ENCODE assay signal across 8 cellular contexts in the genomic region with DNA sequence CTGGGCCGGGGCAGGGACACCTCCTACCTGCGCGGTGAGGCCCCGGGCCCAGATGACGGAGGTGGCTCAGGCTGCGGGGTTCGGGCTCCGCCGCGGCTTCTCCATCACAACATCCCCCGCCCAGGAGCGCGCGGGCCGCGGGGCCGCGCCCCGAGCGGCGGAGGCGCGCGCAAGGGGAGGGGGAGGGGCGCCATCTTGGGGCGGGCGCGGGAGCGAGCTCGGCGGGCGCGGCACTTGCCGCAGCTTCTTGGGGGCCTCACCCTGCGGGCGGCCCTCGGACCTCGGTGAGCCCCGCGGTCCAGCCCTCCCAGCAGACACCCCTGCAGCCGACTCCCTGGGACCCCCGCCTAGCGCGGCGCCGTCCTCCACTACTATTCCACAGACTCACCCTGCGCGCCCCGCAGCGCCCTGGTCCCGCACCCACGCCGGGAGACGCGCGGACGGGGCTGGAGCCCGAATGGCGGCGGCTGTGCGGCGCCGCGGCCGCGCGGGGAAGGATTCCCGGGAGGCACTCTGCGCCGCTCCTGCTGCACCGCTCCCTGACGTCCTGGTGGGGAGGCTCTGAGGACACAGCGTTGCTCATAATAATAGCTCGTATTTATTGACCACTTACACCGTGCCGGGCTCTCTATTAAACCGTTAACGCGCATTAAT. TPM values are rescaled to one million over a fixed set of nuclear protein-coding genes. Genes with fewer than 3 reads are reported as not detected.
DNase-seq lines count a peak whose midpoint lies in the region; ATAC-seq, FAIRE-seq and TF ChIP-seq lines count a peak whose summit lies in the region.

Gene APBB1 (minus strand): TSS at position 137 of the 654 bp plus-strand sequence. CDS start 7,747 bp downstream, outside the sequence.

- H3K9me3 Mint-ChIP-seq in natural killer cell: no peaks in the 10 kb centered on the region

- peaks cover 15 to 30% of the 10 kb centered on the region in 2 donors for H3K27me3 Mint-ChIP-seq in natural killer cell (ENCODE audit: low read depth in 2 of 2)

- no peaks in the 10 kb centered on the region for H3K36me3 Mint-ChIP-seq in natural killer cell

- H3K79me2 ChIP-seq in PC-9 (ENCODE audit: low read depth): no peaks in the 10 kb centered on the region

- peak within 1 kb of the TSS; percentile 55; the same call in 1 of the 2 replicates for H2AFZ ChIP-seq in PC-9

- H3K27ac Mint-ChIP-seq in natural killer cell: peak within 1 kb of the TSS in 1 of 2 donors; percentile 62

- H3F3A ChIP-seq in PC-9 (ENCODE audit: insufficient read depth, low read depth): no peaks in the 10 kb centered on the region

- BruUV-seq in PC-9 (replicated peaks; lab: Mats Ljungman, UMichigan): no TSS peak

- CTCF ChIA-PET in PC-9 (lab: Charles Lee): interaction anchor here (0.6 kb wide), 1 partner anchor 40 kb away, joined by 3 read pairs; no protein-coding TSS in a partner anchor

- intact Hi-C loops in PC-9 (cut with micrococcal nuclease; ENCODE audit: unreplicated experiment) (no loop called here), natural killer cell (cut with micrococcal nuclease) (loop anchor here (2.0 kb wide), 1 partner anchor 28 kb away; the partner anchor contains the start of gene SMPD1)

- DNase-seq in GM12892 (ENCODE audit: insufficient read length): peak; percentile 75
- no peak for DNase-seq in PC-9
- peak; percentile 70 for DNase-seq in activated effector memory CD4-positive, alpha-beta T cell treated with Interleukin-2 at 50 U/mL for 16 hours
- DNase-seq in fibroblast of peridontal ligament (ENCODE audit: extremely low read depth): peak; percentile 37
- DNase-seq in natural killer cell: peak; percentile 76
- peak; percentile 80 for DNase-seq in stimulated activated naive CD8-positive, alpha-beta T cell treated with anti-CD3 and anti-CD28 coated beads, Interleukin-15, Interleukin-2, amounts not matched to agents 100 U/mL and 50 U/mL, for 24 hours
- DNase-seq in GDM1 (lab: John Stamatoyannopoulos, UW): no peak

- H3K4me3 Mint-ChIP-seq in natural killer cell: no peak within 1 kb of the TSS

- H3K4me2 ChIP-seq in PC-9: peak within 1 kb of the TSS; percentile 58; the same call in 1 of the 2 replicates

- H3K4me3 ChIP-seq in PC-9: peak within 1 kb of the TSS; percentile 49; the same call in 1 of the 2 replicates

- H3K9me2 ChIP-seq in PC-9 (ENCODE audit: insufficient read depth): no peaks in the 10 kb centered on the region

- no peak for TF ChIP-seq POLR2A in GM12892 (IDR thresholded peaks at IDR 0.05; ENCODE audit: low read depth, low read length)

- H4K20me1 ChIP-seq in PC-9 (ENCODE audit: insufficient read depth): no peaks in the 10 kb centered on the region

- no peaks in the 10 kb centered on the region for H3K9me3 ChIP-seq in PC-9 (ENCODE audit: insufficient read depth, low read depth)

- no peaks in the 10 kb centered on the region for H3K36me3 ChIP-seq in PC-9 (ENCODE audit: low read depth)

- TF ChIP-seq CTCF in PC-9 (conservative IDR thresholded peaks at IDR 0.05): no peak
- TF ChIP-seq CTCF in natural killer cell (IDR thresholded peaks at IDR 0.05): no peak

- ATAC-seq in HG02970 (IDR thresholded peaks at IDR 0.05; ENCODE audit: low FRiP score, unreplicated experiment): peak; percentile 48
- ATAC-seq in natural killer cell: peak; percentile 84 to 89 (median 84)
- peak; percentile 45 for ATAC-seq in stimulated activated naive CD8-positive, alpha-beta T cell treated with anti-CD3 and anti-CD28 coated beads, Interleukin-15, Interleukin-2, amounts not matched to agents 100 U/mL and 50 U/mL, for 24 hours

- FAIRE-seq in GM12892 (lab: Jason Lieb, UNC): peak; percentile 94

- peaks cover 21% of the 10 kb centered on the region; the same call in 1 of the 2 replicates for H3K27me3 ChIP-seq in PC-9 (ENCODE audit: insufficient read depth, low read depth)

- POLR2A ChIA-PET in PC-9 (lab: Charles Lee; ENCODE audit: unreplicated experiment): interaction anchor here (0.5 kb wide), 1 partner anchor 40 kb away, joined by 4 read pairs; no protein-coding TSS in a partner anchor

- H3K27ac ChIP-seq in PC-9: no peak within 1 kb of the TSS

- H3K4me1 Mint-ChIP-seq in natural killer cell: peaks cover 5% of the 10 kb centered on the region in 2 donors

- H3K4me1 ChIP-seq in PC-9 (replicated peaks; ENCODE audit: insufficient read depth): no peaks in the 10 kb centered on the region

RNA-seq across cellular contexts. Expression of gene APBB1, which starts in this region (rescaled TPM):
- polyA plus RNA-seq in GM12892 (2012; ENCODE audit: missing spikeins): 4.2 TPM
- total RNA-seq in PC-9 (2021): 0.90 and 1.4 TPM in 2 replicates
- 10 to 100 TPM; 62.8 to 77.1 (median 67.5) TPM for total RNA-seq in natural killer cell

Comparison
In these comparisons a context has a peak if more than half of its experiments do, and no peak if none do; other contexts are left out.
1. RNA of gene APBB1 (total RNA-seq): 62.8 to 77.1 TPM in natural killer cell; 0.90 to 1.4 TPM in PC-9; every median in the first group is over 10 times any median in the second.
2. DNase-seq: peak in GM12892 (single experiment), activated effector memory CD4-positive, alpha-beta T cell treated with Interleukin-2 at 50 U/mL for 16 hours (single experiment), fibroblast of peridontal ligament (single experiment), natural killer cell (single experiment) and stimulated activated naive CD8-positive, alpha-beta T cell treated with anti-CD3 and anti-CD28 coated beads, Interleukin-15, Interleukin-2, amounts not matched to agents 100 U/mL and 50 U/mL, for 24 hours (single experiment); none in PC-9 (0 of 2) and GDM1 (single experiment).
3. Peak in every context shown above with its lines, with median percentiles within 50 percentile points of each other: ATAC-seq.